In the genomic region with DNA sequence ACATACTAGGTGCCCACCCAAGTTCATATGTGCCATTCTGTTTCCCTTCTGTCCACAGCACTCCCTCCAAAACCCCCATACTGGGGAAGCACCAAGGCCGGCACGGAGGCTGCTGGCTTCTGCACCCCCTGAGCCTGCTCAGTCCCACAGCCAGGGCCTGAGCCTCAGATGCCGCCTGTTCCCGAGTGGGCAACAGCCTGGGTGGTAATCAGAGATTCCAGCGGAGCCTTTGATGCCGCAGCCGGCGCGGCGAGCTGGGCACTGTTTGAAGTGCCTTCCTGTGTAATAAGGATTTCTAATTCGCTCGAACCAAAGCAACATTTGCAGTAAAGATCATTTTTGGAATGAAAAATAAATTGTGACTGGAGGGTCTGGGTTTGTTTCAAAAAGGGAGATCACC, we compare ENCODE assay signal across 19 cellular contexts.
DNase-seq lines count a peak whose midpoint lies in the region; ATAC-seq and TF ChIP-seq lines count a peak whose summit lies in the region.
"Had no signal": no experiment of that assay in that cellular context is flagged by ENCODE, and none has a peak within 500 bp of the region (broad histone marks: within the 10 kb centered on the region; RNA-seq: fewer than 3 reads in every experiment).

No MANE protein-coding gene starts in this region.

- CTCF ChIA-PET in IMR-90 (lab: Yijun Ruan, JAX), result no interaction called here

- H3K23ac ChIP-seq in IMR-90 (ENCODE audit: low read depth, low read length), result peak overlapping the region; percentile 74; the same call in 1 of the 2 replicates

- H3K14ac ChIP-seq in IMR-90 (replicated peaks; ENCODE audit: low read depth, low read length), result peak overlapping the region; percentile 34

- peaks cover 25% of the 10 kb centered on the region for H3K4me1 Mint-ChIP-seq in dendritic cell treated with granulocyte-macrophage colony-stimulating factor and Interleukin-4, amounts not matched to agents 40 ng/mL and 50 ng/mL, for 4 days (ENCODE audit: low read depth)
- peaks cover 44% of the 10 kb centered on the region for H3K4me1 Mint-ChIP-seq in neural progenitor cell
- H3K4me1 Mint-ChIP-seq: CD4-positive, alpha-beta memory T cell had no signal

- no peak for TF ChIP-seq CTCF in IMR-90 (conservative IDR thresholded peaks at IDR 0.05; ENCODE audit: low read depth, low read length)
- TF ChIP-seq CTCF in neural progenitor cell (IDR thresholded peaks at IDR 0.05), result no peak

- no peak overlapping the region for H2BK5ac ChIP-seq in IMR-90 (ENCODE audit: low read depth, low read length, poor library complexity, severe bottlenecking)

- no peak for DNase-seq in IMR-90
- no peak for DNase-seq in neural progenitor cell (ENCODE audit: low spot score)
- no peak for DNase-seq in NCI-H1694 (lab: John Stamatoyannopoulos, UW)
- no peak for DNase-seq in OCI-M1 (lab: John Stamatoyannopoulos, UW)
- no peak for DNase-seq in stimulated activated naive CD4-positive, alpha-beta T cell treated with Interleukin-2 at 50 U/mL for 16 hours (lab: John Stamatoyannopoulos, UW)
- DNase-seq: 8988T; ACHN; AML-193; C1 segment of cervical spinal cord; Calu3; CD4-positive, alpha-beta memory T cell; COR-L47; DMS53; DND-41; GM23248; H9 had no signal

- H3K27ac ChIP-seq in IMR-90 (ENCODE audit: insufficient read depth, low read length) (no peak overlapping the region), neural progenitor cell (no peak overlapping the region)
- H3K27ac ChIP-seq: A549, GM23248 had no signal

- H2BK15ac ChIP-seq in IMR-90 (ENCODE audit: low read depth, low read length), result peak overlapping the region; percentile 69; the same call in 1 of the 3 replicates

- H3K36me3 Mint-ChIP-seq in dendritic cell treated with granulocyte-macrophage colony-stimulating factor and Interleukin-4, amounts not matched to agents 40 ng/mL and 50 ng/mL, for 4 days (ENCODE audit: low read depth), result no peaks in the 10 kb centered on the region
- H3K36me3 Mint-ChIP-seq in neural progenitor cell, result no peaks in the 10 kb centered on the region
- H3K36me3 Mint-ChIP-seq: CD4-positive, alpha-beta memory T cell had no signal

- POLR2A ChIA-PET in IMR-90 (lab: Charles Lee; ENCODE audit: unreplicated experiment), result interaction anchor here (0.6 to 0.9 kb wide), 2 partner anchors 203 to 245 kb away, joined by 5 to 7 read pairs; no protein-coding TSS in a partner anchor

- H3K4me3 Mint-ChIP-seq in dendritic cell treated with granulocyte-macrophage colony-stimulating factor and Interleukin-4, amounts not matched to agents 40 ng/mL and 50 ng/mL, for 4 days, result no peak overlapping the region
- H3K4me3 Mint-ChIP-seq in neural progenitor cell, result no peak overlapping the region
- H3K4me3 Mint-ChIP-seq: CD4-positive, alpha-beta memory T cell; H9 had no signal

- peak overlapping the region; percentile 95 for H2BK20ac ChIP-seq in IMR-90 (ENCODE audit: low read depth, low read length)

- H3K4ac ChIP-seq in IMR-90 (ENCODE audit: low read depth, low read length), result peak overlapping the region; percentile 83

- peak overlapping the region; percentile 70 for H4K91ac ChIP-seq in IMR-90 (ENCODE audit: insufficient read depth, low read depth, low read length)

- no peaks in the 10 kb centered on the region for H3K27me3 ChIP-seq in IMR-90 (ENCODE audit: control insufficient read depth, insufficient read depth, low read length)
- no peaks in the 10 kb centered on the region for H3K27me3 ChIP-seq in neural progenitor cell

- H4K8ac ChIP-seq in IMR-90 (ENCODE audit: low read depth in 2 of 2, low read length in 2 of 2), result peak overlapping the region in 1 of 2 experiments; percentile 26; a peak in 2 of 4 replicates

- no peak overlapping the region for H2AK9ac ChIP-seq in IMR-90 (replicated peaks; ENCODE audit: low read depth, low read length, poor library complexity)

- H3K36me3 ChIP-seq in IMR-90 (ENCODE audit: control insufficient read depth, insufficient read depth, low read length) (no peaks in the 10 kb centered on the region), neural progenitor cell (no peaks in the 10 kb centered on the region)

- H4K5ac ChIP-seq in IMR-90 (ENCODE audit: low read depth, low read length), result no peak overlapping the region

- H3K4me3 ChIP-seq in IMR-90 (ENCODE audit: insufficient read depth, low read depth, low read length) (no peak overlapping the region), neural progenitor cell (no peak overlapping the region)
- H3K4me3 ChIP-seq: A549, GM23248 had no signal

- intact Hi-C loops in IMR-90 (cut with micrococcal nuclease), result loop anchor here (10.0 kb wide), 1 partner anchor 571 kb away; no protein-coding TSS in a partner anchor
- intact Hi-C loops in dendritic cell treated with granulocyte-macrophage colony-stimulating factor and Interleukin-4, amounts not matched to agents 40 ng/mL and 50 ng/mL, for 4 days (cut with micrococcal nuclease), result no loop called here

- BruUV-seq in IMR-90 (replicated peaks; lab: Mats Ljungman, UMichigan), result no TSS peak

- in situ Hi-C loops in IMR-90 (cut with MboI; ENCODE audit: low sequenced_read_pairs), result no loop called here

- H2BK120ac ChIP-seq in IMR-90 (ENCODE audit: low read depth, low read length), result peak overlapping the region; percentile 74

- H3K9me1 ChIP-seq in IMR-90 (ENCODE audit: insufficient read depth, low read length), result peaks cover 22% of the 10 kb centered on the region

- 80% methylated on average over 1 of the region's 12 CpGs; no CpG with 5 or more reads in 1 of the 2 experiments for WGBS in IMR-90 (ENCODE audit: extremely low coverage in 2 of 2, insufficient read length in 1 of 2), 2 experiments

- no peak for TF ChIP-seq POLR2A in IMR-90 (IDR thresholded peaks at IDR 0.05; ENCODE audit: low read depth, low read length)

- H2AFZ ChIP-seq in IMR-90 (replicated peaks; ENCODE audit: low read length, poor library complexity) (no peak overlapping the region), neural progenitor cell (replicated peaks) (no peak overlapping the region)
- H2AFZ ChIP-seq: GM23248 had no signal

- peaks cover 29% of the 10 kb centered on the region for H3K4me1 ChIP-seq in IMR-90 (ENCODE audit: control insufficient read depth, insufficient read depth, low read length)
- peaks cover under 1% of the 10 kb centered on the region for H3K4me1 ChIP-seq in neural progenitor cell

- H3K18ac ChIP-seq in IMR-90 (ENCODE audit: low read depth, low read length), result peak overlapping the region; percentile 39

- dilution Hi-C loops in IMR-90 (cut with HindIII; ENCODE audit: low sequenced_read_pairs, unreplicated experiment), result no loop called here

- no peak for ATAC-seq in IMR-90 (ENCODE audit: low read depth)
- ATAC-seq: A549, HCT116 had no signal

- H3F3A ChIP-seq in neural progenitor cell (ENCODE audit: low read depth), result no peaks in the 10 kb centered on the region

- no peaks in the 10 kb centered on the region for H4K20me1 ChIP-seq in IMR-90 (ENCODE audit: insufficient read depth, low read length)
- H4K20me1 ChIP-seq in neural progenitor cell (ENCODE audit: low read depth), result no peaks in the 10 kb centered on the region

- H3K4me2 ChIP-seq in IMR-90 (ENCODE audit: low read depth, low read length), result no peak overlapping the region
- H3K4me2 ChIP-seq in neural progenitor cell, result no peak overlapping the region
- H3K4me2 ChIP-seq: A549 had no signal

- H3K9me3 ChIP-seq in IMR-90 (ENCODE audit: control insufficient read depth, insufficient read depth, low read length), result no peaks in the 10 kb centered on the region
- H3K9me3 ChIP-seq in neural progenitor cell (ENCODE audit: low read depth), result no peaks in the 10 kb centered on the region
- H3K9me3 ChIP-seq: A549 had no signal

- H3K27ac Mint-ChIP-seq in dendritic cell treated with granulocyte-macrophage colony-stimulating factor and Interleukin-4, amounts not matched to agents 40 ng/mL and 50 ng/mL, for 4 days, result peak overlapping the region; percentile 7
- H3K27ac Mint-ChIP-seq in neural progenitor cell, result peak overlapping the region; percentile 62
- H3K27ac Mint-ChIP-seq: CD4-positive, alpha-beta memory T cell; H9 had no signal

- H3K56ac ChIP-seq in IMR-90 (ENCODE audit: extremely low read depth, insufficient read depth, low read length), result no peak overlapping the region

- no peaks in the 10 kb centered on the region for H3K79me1 ChIP-seq in IMR-90 (ENCODE audit: low read depth in 1 of 2, low read length in 2 of 2)

- TF ChIP-seq RAD21 in IMR-90 (IDR thresholded peaks at IDR 0.05; ENCODE audit: low read length), result no peak

- no peaks in the 10 kb centered on the region for H3K27me3 Mint-ChIP-seq in dendritic cell treated with granulocyte-macrophage colony-stimulating factor and Interleukin-4, amounts not matched to agents 40 ng/mL and 50 ng/mL, for 4 days
- peaks cover under 1% of the 10 kb centered on the region for H3K27me3 Mint-ChIP-seq in neural progenitor cell (ENCODE audit: insufficient read depth, low read depth)

- no peaks in the 10 kb centered on the region for H3K79me2 ChIP-seq in neural progenitor cell (ENCODE audit: low read depth)

- H3K9me3 Mint-ChIP-seq in dendritic cell treated with granulocyte-macrophage colony-stimulating factor and Interleukin-4, amounts not matched to agents 40 ng/mL and 50 ng/mL, for 4 days, result no peaks in the 10 kb centered on the region
- no peaks in the 10 kb centered on the region for H3K9me3 Mint-ChIP-seq in neural progenitor cell
- H3K9me3 Mint-ChIP-seq: H9 had no signal

- H3K9ac ChIP-seq in IMR-90 (ENCODE audit: low read depth, low read length) (no peak overlapping the region), neural progenitor cell (no peak overlapping the region)
- H3K9ac ChIP-seq: GM23248 had no signal

- H2AK5ac ChIP-seq in IMR-90 (ENCODE audit: low read depth, low read length), result peak overlapping the region; percentile 71; the same call in 1 of the 2 replicates

TF ChIP-seq in IMR-90, 13 proteins besides CTCF, POLR2A, EP300 and RAD21 (continues in another document):
- no peak for TF ChIP-seq CHD1 (IDR thresholded peaks at IDR 0.05; ENCODE audit: low read depth, low read length)
- TF ChIP-seq, protein P1, sequence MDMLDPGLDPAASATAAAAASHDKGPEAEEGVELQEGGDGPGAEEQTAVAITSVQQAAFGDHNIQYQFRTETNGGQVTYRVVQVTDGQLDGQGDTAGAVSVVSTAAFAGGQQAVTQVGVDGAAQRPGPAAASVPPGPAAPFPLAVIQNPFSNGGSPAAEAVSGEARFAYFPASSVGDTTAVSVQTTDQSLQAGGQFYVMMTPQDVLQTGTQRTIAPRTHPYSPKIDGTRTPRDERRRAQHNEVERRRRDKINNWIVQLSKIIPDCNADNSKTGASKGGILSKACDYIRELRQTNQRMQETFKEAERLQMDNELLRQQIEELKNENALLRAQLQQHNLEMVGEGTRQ (IDR thresholded peaks at IDR 0.05; ENCODE audit: low read depth, low read length), result no peak
- no peak for TF ChIP-seq MAZ (IDR thresholded peaks at IDR 0.05; ENCODE audit: borderline replicate concordance, low read depth, low read length)
